ENCODE assay signal across 15 cellular contexts in the genomic region with DNA sequence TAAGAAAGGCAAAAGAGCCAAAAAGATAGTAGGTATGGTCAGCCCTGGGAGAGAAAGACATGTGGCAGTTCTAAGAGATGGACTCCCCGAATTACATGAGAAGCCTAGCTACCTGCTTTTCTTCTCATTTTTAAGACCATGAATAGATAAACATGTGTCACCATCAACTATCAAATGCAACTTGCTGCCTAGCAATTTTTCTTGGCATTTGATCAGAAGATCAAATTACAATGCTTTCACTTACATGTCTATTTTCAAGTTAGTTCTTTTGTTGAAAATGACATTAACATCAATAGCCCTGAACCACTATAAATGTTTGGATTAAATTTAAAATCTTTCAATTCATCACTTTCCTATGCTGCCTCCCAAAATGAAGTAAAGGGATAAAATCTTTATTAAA.
A peak's percentile ranks its signal among the peaks of the same experiment; 100 is the strongest.
DNase-seq lines count a peak whose midpoint lies in the region; ATAC-seq and TF ChIP-seq lines count a peak whose summit lies in the region.
"Had no signal": no experiment of that assay in that cellular context is flagged by ENCODE, and none has a peak within 500 bp of the region (broad histone marks: within the 10 kb centered on the region; RNA-seq: fewer than 3 reads in every experiment).

No MANE protein-coding gene starts in this region.

- H3K9me3 Mint-ChIP-seq in WTC11: peaks cover 10% of the 10 kb centered on the region
- H3K9me3 Mint-ChIP-seq in activated naive CD8-positive, alpha-beta T cell treated with anti-CD3 and anti-CD28 coated beads, Interleukin-2, amount 50 U/mL, for 24 hours: no peaks in the 10 kb centered on the region
- H3K9me3 Mint-ChIP-seq: H9 had no signal

- no peak for ATAC-seq in WTC11
- ATAC-seq in activated naive CD8-positive, alpha-beta T cell treated with anti-CD3 and anti-CD28 coated beads, Interleukin-2, amount 50 U/mL, for 24 hours: no peak
- ATAC-seq in GM21526 (IDR thresholded peaks at IDR 0.05; ENCODE audit: low FRiP score, unreplicated experiment): no peak
- ATAC-seq: SK-N-SH treated with all-trans-retinoic acid at 6 μM for 48 hours had no signal

- DNase-seq in ELR (ENCODE audit: low read depth) (peak; percentile 6), LNCaP clone FGC (ENCODE audit: low read depth) (peak; percentile 15), WTC11 (ENCODE audit: low spot score) (no peak), glomerular visceral epithelial cell (ENCODE audit: extremely low spot score) (peak; percentile 12)
- DNase-seq in activated naive CD8-positive, alpha-beta T cell treated with anti-CD3 and anti-CD28 coated beads, Interleukin-2, amount 50 U/mL, for 24 hours: no peak
- DNase-seq in activated T-cell treated with anti-CD3 and anti-CD28 coated beads, Interleukin-2, amount 50 U/mL, for 48 hours: no peak
- DNase-seq: COR-L47, H9, NCI-H1436 treated with DMSO at 0.1 percent for 48 hours, NCI-H2081 treated with DMSO at 0.1 percent for 48 hours, NCI-H2227 treated with DMSO at 0.1 percent for 48 hours, NCI-H524 treated with DMSO at 0.1 percent for 48 hours, SHP77 treated with DMSO at 0.1 percent for 48 hours had no signal

- no peaks in the 10 kb centered on the region for H3K27me3 Mint-ChIP-seq in WTC11 (ENCODE audit: low read depth)
- no peaks in the 10 kb centered on the region for H3K27me3 Mint-ChIP-seq in activated naive CD8-positive, alpha-beta T cell treated with anti-CD3 and anti-CD28 coated beads, Interleukin-2, amount 50 U/mL, for 24 hours

- POLR2A ChIA-PET in WTC11 (lab: Charles Lee): no interaction called here

- peaks cover 13% of the 10 kb centered on the region for H3K4me1 Mint-ChIP-seq in WTC11
- no peaks in the 10 kb centered on the region for H3K4me1 Mint-ChIP-seq in activated naive CD8-positive, alpha-beta T cell treated with anti-CD3 and anti-CD28 coated beads, Interleukin-2, amount 50 U/mL, for 24 hours

- no peak overlapping the region for H3K4me3 ChIP-seq in LNCaP clone FGC (ENCODE audit: low read depth, low read length)

- no peak overlapping the region for H3K4me3 Mint-ChIP-seq in WTC11
- no peak overlapping the region for H3K4me3 Mint-ChIP-seq in activated naive CD8-positive, alpha-beta T cell treated with anti-CD3 and anti-CD28 coated beads, Interleukin-2, amount 50 U/mL, for 24 hours
- H3K4me3 Mint-ChIP-seq: H9 had no signal

- H3K36me3 Mint-ChIP-seq in WTC11: peaks cover 4% of the 10 kb centered on the region; the same call in 1 of the 2 replicates
- no peaks in the 10 kb centered on the region for H3K36me3 Mint-ChIP-seq in activated naive CD8-positive, alpha-beta T cell treated with anti-CD3 and anti-CD28 coated beads, Interleukin-2, amount 50 U/mL, for 24 hours (ENCODE audit: low read depth)

- CTCF ChIA-PET in WTC11 (lab: Charles Lee): no interaction called here

- H3K27ac Mint-ChIP-seq in WTC11: peak overlapping the region; percentile 65
- H3K27ac Mint-ChIP-seq in activated naive CD8-positive, alpha-beta T cell treated with anti-CD3 and anti-CD28 coated beads, Interleukin-2, amount 50 U/mL, for 24 hours: no peak overlapping the region
- H3K27ac Mint-ChIP-seq: H9 had no signal

- TF ChIP-seq CTCF in LNCaP clone FGC (IDR thresholded peaks at IDR 0.05; ENCODE audit: control insufficient read depth, extremely low read depth, insufficient read depth) (no peak), WTC11 (IDR thresholded peaks at IDR 0.05) (no peak)

TF ChIP-seq in WTC11, 78 proteins besides CTCF, POLR2A, EP300 and RAD21:
- TF ChIP-seq, protein P1, sequence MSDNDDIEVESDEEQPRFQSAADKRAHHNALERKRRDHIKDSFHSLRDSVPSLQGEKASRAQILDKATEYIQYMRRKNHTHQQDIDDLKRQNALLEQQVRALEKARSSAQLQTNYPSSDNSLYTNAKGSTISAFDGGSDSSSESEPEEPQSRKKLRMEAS (CRISPR knock-in tag; IDR thresholded peaks at IDR 0.05): no peak
- no peak for TF ChIP-seq CREB1 (CRISPR knock-in tag; IDR thresholded peaks at IDR 0.05)
- TF ChIP-seq, protein P2, sequence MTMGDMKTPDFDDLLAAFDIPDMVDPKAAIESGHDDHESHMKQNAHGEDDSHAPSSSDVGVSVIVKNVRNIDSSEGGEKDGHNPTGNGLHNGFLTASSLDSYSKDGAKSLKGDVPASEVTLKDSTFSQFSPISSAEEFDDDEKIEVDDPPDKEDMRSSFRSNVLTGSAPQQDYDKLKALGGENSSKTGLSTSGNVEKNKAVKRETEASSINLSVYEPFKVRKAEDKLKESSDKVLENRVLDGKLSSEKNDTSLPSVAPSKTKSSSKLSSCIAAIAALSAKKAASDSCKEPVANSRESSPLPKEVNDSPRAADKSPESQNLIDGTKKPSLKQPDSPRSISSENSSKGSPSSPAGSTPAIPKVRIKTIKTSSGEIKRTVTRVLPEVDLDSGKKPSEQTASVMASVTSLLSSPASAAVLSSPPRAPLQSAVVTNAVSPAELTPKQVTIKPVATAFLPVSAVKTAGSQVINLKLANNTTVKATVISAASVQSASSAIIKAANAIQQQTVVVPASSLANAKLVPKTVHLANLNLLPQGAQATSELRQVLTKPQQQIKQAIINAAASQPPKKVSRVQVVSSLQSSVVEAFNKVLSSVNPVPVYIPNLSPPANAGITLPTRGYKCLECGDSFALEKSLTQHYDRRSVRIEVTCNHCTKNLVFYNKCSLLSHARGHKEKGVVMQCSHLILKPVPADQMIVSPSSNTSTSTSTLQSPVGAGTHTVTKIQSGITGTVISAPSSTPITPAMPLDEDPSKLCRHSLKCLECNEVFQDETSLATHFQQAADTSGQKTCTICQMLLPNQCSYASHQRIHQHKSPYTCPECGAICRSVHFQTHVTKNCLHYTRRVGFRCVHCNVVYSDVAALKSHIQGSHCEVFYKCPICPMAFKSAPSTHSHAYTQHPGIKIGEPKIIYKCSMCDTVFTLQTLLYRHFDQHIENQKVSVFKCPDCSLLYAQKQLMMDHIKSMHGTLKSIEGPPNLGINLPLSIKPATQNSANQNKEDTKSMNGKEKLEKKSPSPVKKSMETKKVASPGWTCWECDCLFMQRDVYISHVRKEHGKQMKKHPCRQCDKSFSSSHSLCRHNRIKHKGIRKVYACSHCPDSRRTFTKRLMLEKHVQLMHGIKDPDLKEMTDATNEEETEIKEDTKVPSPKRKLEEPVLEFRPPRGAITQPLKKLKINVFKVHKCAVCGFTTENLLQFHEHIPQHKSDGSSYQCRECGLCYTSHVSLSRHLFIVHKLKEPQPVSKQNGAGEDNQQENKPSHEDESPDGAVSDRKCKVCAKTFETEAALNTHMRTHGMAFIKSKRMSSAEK (CRISPR knock-in tag; IDR thresholded peaks at IDR 0.05; ENCODE audit: borderline replicate concordance): no peak
- no peak for TF ChIP-seq JAZF1 (CRISPR knock-in tag; IDR thresholded peaks at IDR 0.05)
- TF ChIP-seq, protein P3, sequence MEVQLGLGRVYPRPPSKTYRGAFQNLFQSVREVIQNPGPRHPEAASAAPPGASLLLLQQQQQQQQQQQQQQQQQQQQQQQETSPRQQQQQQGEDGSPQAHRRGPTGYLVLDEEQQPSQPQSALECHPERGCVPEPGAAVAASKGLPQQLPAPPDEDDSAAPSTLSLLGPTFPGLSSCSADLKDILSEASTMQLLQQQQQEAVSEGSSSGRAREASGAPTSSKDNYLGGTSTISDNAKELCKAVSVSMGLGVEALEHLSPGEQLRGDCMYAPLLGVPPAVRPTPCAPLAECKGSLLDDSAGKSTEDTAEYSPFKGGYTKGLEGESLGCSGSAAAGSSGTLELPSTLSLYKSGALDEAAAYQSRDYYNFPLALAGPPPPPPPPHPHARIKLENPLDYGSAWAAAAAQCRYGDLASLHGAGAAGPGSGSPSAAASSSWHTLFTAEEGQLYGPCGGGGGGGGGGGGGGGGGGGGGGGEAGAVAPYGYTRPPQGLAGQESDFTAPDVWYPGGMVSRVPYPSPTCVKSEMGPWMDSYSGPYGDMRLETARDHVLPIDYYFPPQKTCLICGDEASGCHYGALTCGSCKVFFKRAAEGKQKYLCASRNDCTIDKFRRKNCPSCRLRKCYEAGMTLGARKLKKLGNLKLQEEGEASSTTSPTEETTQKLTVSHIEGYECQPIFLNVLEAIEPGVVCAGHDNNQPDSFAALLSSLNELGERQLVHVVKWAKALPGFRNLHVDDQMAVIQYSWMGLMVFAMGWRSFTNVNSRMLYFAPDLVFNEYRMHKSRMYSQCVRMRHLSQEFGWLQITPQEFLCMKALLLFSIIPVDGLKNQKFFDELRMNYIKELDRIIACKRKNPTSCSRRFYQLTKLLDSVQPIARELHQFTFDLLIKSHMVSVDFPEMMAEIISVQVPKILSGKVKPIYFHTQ (CRISPR knock-in tag; IDR thresholded peaks at IDR 0.05): no peak
- TF ChIP-seq ZNF219 (CRISPR knock-in tag; IDR thresholded peaks at IDR 0.05; ENCODE audit: borderline replicate concordance): no peak
- TF ChIP-seq JUN (CRISPR knock-in tag; IDR thresholded peaks at IDR 0.05): no peak
- TF ChIP-seq ZNF232 (CRISPR knock-in tag; IDR thresholded peaks at IDR 0.05): no peak
- TF ChIP-seq SMAD4 (CRISPR knock-in tag; IDR thresholded peaks at IDR 0.05): no peak
- no peak for TF ChIP-seq NFE2L1 (CRISPR knock-in tag; IDR thresholded peaks at IDR 0.05)

Comparison
In these comparisons a context has a peak if more than half of its experiments do, and no peak if none do; other contexts are left out.
1. DNase-seq: peak in ELR (single experiment), LNCaP clone FGC (single experiment) and glomerular visceral epithelial cell (single experiment); none in WTC11 (single experiment), activated naive CD8-positive, alpha-beta T cell treated with anti-CD3 and anti-CD28 coated beads, Interleukin-2, amount 50 U/mL, for 24 hours (single experiment) and activated T-cell treated with anti-CD3 and anti-CD28 coated beads, Interleukin-2, amount 50 U/mL, for 48 hours (0 of 2).